Comparison of ENCODE assay signal across 9 cellular contexts in genomic region chr3:101381809-101382208, GRCh38.
DNase-seq lines count a peak whose midpoint lies in the region; ATAC-seq, FAIRE-seq and TF ChIP-seq lines count a peak whose summit lies in the region.
"Had no signal": no experiment of that assay in that cellular context is flagged by ENCODE, and none has a peak within 500 bp of the region (broad histone marks: within the 10 kb centered on the region; RNA-seq: fewer than 3 reads in every experiment).

No MANE protein-coding gene starts in this region.

- no peaks in the 10 kb centered on the region for H3K4me1 ChIP-seq in keratinocyte (ENCODE audit: control insufficient read depth, extremely low read depth, insufficient read depth, low read length)

- H3K9ac ChIP-seq in keratinocyte (ENCODE audit: control insufficient read depth, extremely low read depth, insufficient read depth, low read length): no peak overlapping the region

- H3K4me3 ChIP-seq in keratinocyte (ENCODE audit: control insufficient read depth in 2 of 3, extremely low read depth in 1 of 3, insufficient read depth in 2 of 3, low read depth in 1 of 3, low read length in 3 of 3): no peak overlapping the region

- H3K27ac Mint-ChIP-seq in activated naive CD8-positive, alpha-beta T cell treated with anti-CD3 and anti-CD28 coated beads, Interleukin-2, amount 50 U/mL, for 24 hours: no peak overlapping the region
- H3K27ac Mint-ChIP-seq in activated naive CD8-positive, alpha-beta T cell treated with anti-CD3 and anti-CD28 coated beads for 36 hours: no peak overlapping the region
- H3K27ac Mint-ChIP-seq: activated naive CD8-positive, alpha-beta T cell treated with anti-CD3 and anti-CD28 coated beads, Interleukin-2, amount 10 ng/mL, durations not matched to agents 7 days and 5 days had no signal

- peak; percentile 49 for FAIRE-seq in keratinocyte (lab: Jason Lieb, UNC)

- no peaks in the 10 kb centered on the region for H3K27me3 Mint-ChIP-seq in activated naive CD8-positive, alpha-beta T cell treated with anti-CD3 and anti-CD28 coated beads, Interleukin-2, amount 50 U/mL, for 24 hours
- no peaks in the 10 kb centered on the region for H3K27me3 Mint-ChIP-seq in activated naive CD8-positive, alpha-beta T cell treated with anti-CD3 and anti-CD28 coated beads for 36 hours
- H3K27me3 Mint-ChIP-seq: activated naive CD8-positive, alpha-beta T cell treated with anti-CD3 and anti-CD28 coated beads, Interleukin-2, amount 10 ng/mL, durations not matched to agents 7 days and 5 days had no signal

- H3K4me3 Mint-ChIP-seq in activated naive CD8-positive, alpha-beta T cell treated with anti-CD3 and anti-CD28 coated beads, Interleukin-2, amount 50 U/mL, for 24 hours: no peak overlapping the region
- no peak overlapping the region for H3K4me3 Mint-ChIP-seq in activated naive CD8-positive, alpha-beta T cell treated with anti-CD3 and anti-CD28 coated beads for 36 hours
- H3K4me3 Mint-ChIP-seq: activated naive CD8-positive, alpha-beta T cell treated with anti-CD3 and anti-CD28 coated beads, Interleukin-2, amount 10 ng/mL, durations not matched to agents 7 days and 5 days had no signal

- no peaks in the 10 kb centered on the region for H3K9me3 ChIP-seq in keratinocyte (ENCODE audit: control insufficient read depth, low read depth, low read length)

- no peaks in the 10 kb centered on the region for H3K9me1 ChIP-seq in keratinocyte (ENCODE audit: control insufficient read depth, extremely low read depth, insufficient read depth, low read length)

- H3K4me1 Mint-ChIP-seq in activated naive CD8-positive, alpha-beta T cell treated with anti-CD3 and anti-CD28 coated beads, Interleukin-2, amount 50 U/mL, for 24 hours: peaks cover 50% of the 10 kb centered on the region
- peaks cover 49% of the 10 kb centered on the region for H3K4me1 Mint-ChIP-seq in activated naive CD8-positive, alpha-beta T cell treated with anti-CD3 and anti-CD28 coated beads for 36 hours

- no peaks in the 10 kb centered on the region for H3K27me3 ChIP-seq in keratinocyte (ENCODE audit: control insufficient read depth, extremely low read depth, insufficient read depth, low read length)

- DNase-seq in activated naive CD8-positive, alpha-beta T cell treated with anti-CD3 and anti-CD28 coated beads, Interleukin-2, amount 50 U/mL, for 24 hours: no peak
- no peak for DNase-seq in activated naive CD8-positive, alpha-beta T cell treated with anti-CD3 and anti-CD28 coated beads for 36 hours
- DNase-seq in NCI-H1694 (lab: John Stamatoyannopoulos, UW): peak; percentile 34
- DNase-seq in amniotic epithelial cell (ENCODE audit: low read depth): peak; percentile 63
- no peak for DNase-seq in keratinocyte (ENCODE audit: low read depth, low spot score)
- DNase-seq in activated CD4-positive, alpha-beta T cell treated with anti-CD3 and anti-CD28 coated beads for 4 hours: no peak
- DNase-seq in anterior cingulate cortex (lab: John Stamatoyannopoulos, UW): no peak
- DNase-seq: activated naive CD8-positive, alpha-beta T cell treated with anti-CD3 and anti-CD28 coated beads, Interleukin-2, amount 10 ng/mL, durations not matched to agents 7 days and 5 days had no signal

- ATAC-seq in activated naive CD8-positive, alpha-beta T cell treated with anti-CD3 and anti-CD28 coated beads, Interleukin-2, amount 50 U/mL, for 24 hours: peak; percentile 34
- ATAC-seq in HG03097 (IDR thresholded peaks at IDR 0.05; ENCODE audit: low FRiP score, unreplicated experiment): no peak

- peaks cover 2% of the 10 kb centered on the region for H3K36me3 Mint-ChIP-seq in activated naive CD8-positive, alpha-beta T cell treated with anti-CD3 and anti-CD28 coated beads, Interleukin-2, amount 50 U/mL, for 24 hours (ENCODE audit: low read depth)
- peaks cover 27% of the 10 kb centered on the region for H3K36me3 Mint-ChIP-seq in activated naive CD8-positive, alpha-beta T cell treated with anti-CD3 and anti-CD28 coated beads for 36 hours

- no peaks in the 10 kb centered on the region for H4K20me1 ChIP-seq in keratinocyte (ENCODE audit: control insufficient read depth, extremely low read depth, insufficient read depth, low read length)

- dilution Hi-C loops in keratinocyte (cut with MboI; ENCODE audit: extremely low pct_ligation_motif_present, low sequenced_read_pairs): no loop called here

- peak in 2 of 3 experiments; percentile 19 to 22 for TF ChIP-seq CTCF in keratinocyte (optimal IDR thresholded peaks at IDR 0.05 in 1 of 3, IDR thresholded peaks at IDR 0.05 in 1 of 3, conservative IDR thresholded peaks at IDR 0.05 in 1 of 3; ENCODE audit: extremely low read depth in 1 of 3, insufficient read depth in 2 of 3, low read length in 3 of 3)

- no peak overlapping the region for H3K4me2 ChIP-seq in keratinocyte (ENCODE audit: control insufficient read depth, extremely low read depth, insufficient read depth, low read depth, low read length)

- no peaks in the 10 kb centered on the region for H3K79me2 ChIP-seq in keratinocyte (ENCODE audit: control insufficient read depth, insufficient read depth, low read length)

- H3K36me3 ChIP-seq in keratinocyte (ENCODE audit: control insufficient read depth in 2 of 2, extremely low read depth in 1 of 2, insufficient read depth in 2 of 2, low read length in 2 of 2): no peaks in the 10 kb centered on the region

- no peak overlapping the region for H2AFZ ChIP-seq in keratinocyte (ENCODE audit: control insufficient read depth, low read length)

- no peaks in the 10 kb centered on the region for H3K9me3 Mint-ChIP-seq in activated naive CD8-positive, alpha-beta T cell treated with anti-CD3 and anti-CD28 coated beads, Interleukin-2, amount 50 U/mL, for 24 hours
- no peaks in the 10 kb centered on the region for H3K9me3 Mint-ChIP-seq in activated naive CD8-positive, alpha-beta T cell treated with anti-CD3 and anti-CD28 coated beads for 36 hours

- H3K27ac ChIP-seq in keratinocyte (ENCODE audit: control insufficient read depth, insufficient read depth, low read length): no peak overlapping the region

Comparison
In these comparisons a context has a peak if more than half of its experiments do, and no peak if none do; other contexts are left out.
1. DNase-seq: peak in NCI-H1694 (single experiment) and amniotic epithelial cell (single experiment); none in activated naive CD8-positive, alpha-beta T cell treated with anti-CD3 and anti-CD28 coated beads, Interleukin-2, amount 50 U/mL, for 24 hours (single experiment), activated naive CD8-positive, alpha-beta T cell treated with anti-CD3 and anti-CD28 coated beads for 36 hours (single experiment), keratinocyte (single experiment), activated CD4-positive, alpha-beta T cell treated with anti-CD3 and anti-CD28 coated beads for 4 hours (0 of 2) and anterior cingulate cortex (0 of 58).